8 cellular contexts compared by ENCODE assay signal in the genomic region with DNA sequence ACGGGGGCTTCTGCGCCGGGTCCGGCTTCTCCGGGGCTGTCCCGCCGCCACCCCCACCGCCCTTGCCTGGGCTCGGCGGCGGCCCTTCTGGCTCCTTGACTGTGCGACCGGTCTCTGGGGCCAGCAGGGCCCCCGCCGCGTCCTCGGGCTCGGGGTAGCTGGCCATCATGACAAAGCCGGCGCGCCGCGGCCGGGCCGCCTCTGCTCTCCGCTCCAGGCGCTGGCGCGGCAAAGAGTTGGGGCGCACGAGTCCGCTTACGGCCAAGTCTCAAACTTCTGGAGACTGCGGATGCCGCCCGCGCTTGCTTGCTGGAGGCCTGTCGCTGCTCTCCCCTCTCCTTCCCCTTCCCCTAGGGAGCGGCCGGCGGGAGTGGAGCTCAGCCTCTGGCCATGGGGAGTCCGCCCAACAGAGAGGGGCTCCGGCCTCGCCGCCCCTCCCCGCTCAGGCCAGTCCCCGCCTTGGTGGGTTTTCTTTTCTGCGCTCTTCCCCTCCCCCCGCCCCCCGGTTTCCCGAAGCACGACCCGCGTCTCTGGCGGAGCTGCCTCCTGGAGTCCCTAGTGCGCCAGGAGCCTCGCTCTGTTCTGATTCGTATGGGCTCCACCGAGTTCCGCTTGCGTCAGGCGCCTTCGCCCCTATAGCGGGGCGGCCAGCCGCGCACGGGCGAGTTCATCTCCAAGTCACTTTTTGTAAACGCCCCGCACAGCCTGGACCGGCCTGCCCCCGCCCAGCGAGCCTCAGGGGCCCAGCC. TPM values are rescaled to one million over a fixed set of nuclear protein-coding genes. Genes with fewer than 3 reads are reported as not detected.
DNase-seq lines count a peak whose midpoint lies in the region; ATAC-seq and TF ChIP-seq lines count a peak whose summit lies in the region.

A gene (minus strand): TSS at position 584 of the 749 bp plus-strand sequence. CDS start 415 bp downstream, at position 169.
A gene (plus strand): TSS at position 664 of the 749 bp plus-strand sequence. CDS start 148 bp downstream, outside the sequence.

- peaks cover 37% of the 10 kb centered on the region for H3K4me1 ChIP-seq in stomach smooth muscle (ENCODE audit: control insufficient read depth, insufficient read depth, low read length)

- peaks cover 52% of the 10 kb centered on the region for H3K4me1 Mint-ChIP-seq in CD4-positive, alpha-beta T cell (ENCODE audit: low read depth)

- peak; percentile 43 for ATAC-seq in CD4-positive, alpha-beta T cell (ENCODE audit: poor library complexity)
- no peak for ATAC-seq in HG02852 (IDR thresholded peaks at IDR 0.05; ENCODE audit: unreplicated experiment)

- intact Hi-C loops in CD4-positive, alpha-beta T cell (cut with DNase I, micrococcal nuclease): no loop called here

- H3K9me3 ChIP-seq in CD4-positive, alpha-beta T cell (ENCODE audit: control insufficient read depth, low read length): no peaks in the 10 kb centered on the region
- no peaks in the 10 kb centered on the region for H3K9me3 ChIP-seq in stomach smooth muscle (ENCODE audit: control insufficient read depth in 2 of 2, low read length in 2 of 2)

- no peaks in the 10 kb centered on the region for H3K9me3 Mint-ChIP-seq in CD4-positive, alpha-beta T cell

- peaks cover 95% of the 10 kb centered on the region for H3K27me3 ChIP-seq in CD4-positive, alpha-beta T cell (ENCODE audit: control insufficient read depth, insufficient read depth, low read length)
- H3K27me3 ChIP-seq in kidney epithelial cell (ENCODE audit: control insufficient read depth, insufficient read depth, low read length) (peaks cover 87% of the 10 kb centered on the region), stomach smooth muscle (ENCODE audit: control insufficient read depth in 1 of 2, insufficient read depth in 2 of 2, low read length in 2 of 2) (peaks cover 83 to 98% of the 10 kb centered on the region in 2 donors)

- H3K4me3 ChIP-seq in kidney epithelial cell (ENCODE audit: low read depth, low read length) (peak within 1 kb of the TSS; percentile 42), stomach smooth muscle (ENCODE audit: low read length in 2 of 2) (peak within 1 kb of the TSS; percentile 54 to 66)

- POLR2A ChIA-PET in CD4-positive, alpha-beta T cell (lab: Charles Lee): interaction anchor here (0.9 kb wide), 1 partner anchor 11 kb away, joined by 5 read pairs; no protein-coding TSS in a partner anchor

- H3K27ac ChIP-seq in CD4-positive, alpha-beta T cell (ENCODE audit: low read depth, low read length): no peak within 1 kb of the TSS
- H3K27ac ChIP-seq in stomach smooth muscle (ENCODE audit: low read length): no peak within 1 kb of the TSS

- peak within 1 kb of the TSS; percentile 76 for H3K4me3 Mint-ChIP-seq in CD4-positive, alpha-beta T cell

- no peak within 1 kb of the TSS for H3K9ac ChIP-seq in stomach smooth muscle (ENCODE audit: low read length in 2 of 2)

- DNase-seq in CD4-positive, alpha-beta T cell: no peak
- DNase-seq in LHCN-M2 (ENCODE audit: low read depth) (peak; percentile 79), astrocyte of the hippocampus (ENCODE audit: low read depth, low spot score) (peak; percentile 60), kidney epithelial cell (ENCODE audit: low read depth) (no peak), amniotic stem cell (lab: John Stamatoyannopoulos, UW) (no peak), hepatic stellate cell (ENCODE audit: low spot score) (no peak)

- peaks cover 90% of the 10 kb centered on the region for H3K27me3 Mint-ChIP-seq in CD4-positive, alpha-beta T cell

- no peaks in the 10 kb centered on the region for H3K36me3 Mint-ChIP-seq in CD4-positive, alpha-beta T cell (ENCODE audit: low read depth)

- no peaks in the 10 kb centered on the region for H3K36me3 ChIP-seq in kidney epithelial cell (ENCODE audit: control insufficient read depth, insufficient read depth, low read length)
- no peaks in the 10 kb centered on the region for H3K36me3 ChIP-seq in stomach smooth muscle (ENCODE audit: control insufficient read depth in 2 of 2, insufficient read depth in 2 of 2, low read length in 2 of 2)

- no peak for TF ChIP-seq CTCF in CD4-positive, alpha-beta T cell (IDR thresholded peaks at IDR 0.05)
- no peak for TF ChIP-seq CTCF in kidney epithelial cell (IDR thresholded peaks at IDR 0.05; ENCODE audit: insufficient read depth, low read length, poor library complexity, severe bottlenecking)

- no peak within 1 kb of the TSS for H3K27ac Mint-ChIP-seq in CD4-positive, alpha-beta T cell

- CTCF ChIA-PET in CD4-positive, alpha-beta T cell (lab: Charles Lee): interaction anchor here (3.2 kb wide), 1 partner anchor 10 kb away, joined by 18 read pairs; no protein-coding TSS in a partner anchor

RNA-seq across cellular contexts. Expression of the first gene that starts in this region (rescaled TPM):
- total RNA-seq in CD4-positive, alpha-beta T cell: not detected
- total RNA-seq in LHCN-M2 (2014; rRNA removed): 6.3 and 7.4 TPM in 2 replicates
- 3.4 TPM for polyA plus RNA-seq in LHCN-M2 (2012)
- 0.54 and 0.68 TPM in 2 replicates for total RNA-seq in kidney epithelial cell

RNA-seq across cellular contexts. Expression of the second gene that starts in this region (rescaled TPM):
- total RNA-seq in CD4-positive, alpha-beta T cell: not detected
- total RNA-seq in LHCN-M2 (2014; rRNA removed): 2.9 and 4.0 TPM in 2 replicates
- 1.2 TPM for polyA plus RNA-seq in LHCN-M2 (2012)
- total RNA-seq in kidney epithelial cell: 2.2 and 2.7 TPM in 2 replicates

Comparison
In these comparisons a context has a peak if more than half of its experiments do, and no peak if none do; other contexts are left out.
1. Peak in ATAC-seq in CD4-positive, alpha-beta T cell; RNA of the genes that start here not detected or under 1 TPM.
2. DNase-seq: peak in LHCN-M2 (single experiment) and astrocyte of the hippocampus (single experiment); none in CD4-positive, alpha-beta T cell (0 of 10), kidney epithelial cell (single experiment), amniotic stem cell (single experiment) and hepatic stellate cell (single experiment).